8 cellular contexts compared by ENCODE assay signal in genomic region chr2:142180820-142181533, GRCh38. TPM values are rescaled to one million over a fixed set of nuclear protein-coding genes. Genes with fewer than 3 reads are reported as not detected.
DNase-seq lines count a peak whose midpoint lies in the region; TF ChIP-seq lines count a peak whose summit lies in the region.

No MANE protein-coding gene starts in this region.

- peaks cover 3% of the 10 kb centered on the region for H3K4me1 Mint-ChIP-seq in endothelial cell (ENCODE audit: unreplicated experiment)

- H3K27me3 ChIP-seq in MG63: no peaks in the 10 kb centered on the region

- no peak overlapping the region for H3K4me3 ChIP-seq in MG63

- DNase-seq in NCI-H1436 (lab: John Stamatoyannopoulos, UW) (peak; percentile 30), NCI-H1436 treated with DMSO at 0.1 percent for 48 hours (lab: John Stamatoyannopoulos, UW) (no peak), MG63 (peak; percentile 25), endothelial cell (ENCODE audit: low spot score) (peak; percentile 60), posterior vena cava (ENCODE audit: low spot score) (peak; percentile 71), KG1 (lab: John Stamatoyannopoulos, UW) (no peak), NOMO-1 treated with DMSO at 0.1 percent for 48 hours (lab: John Stamatoyannopoulos, UW; ENCODE audit: unreplicated experiment) (no peak)
- no peak for DNase-seq in stimulated activated CD4-positive, alpha-beta T cell treated with anti-CD3 and anti-CD28 coated beads, Interleukin-2, amount 100 ng/mL, for 24 hours

- H3K36me3 Mint-ChIP-seq in endothelial cell (ENCODE audit: low read depth, unreplicated experiment): no peaks in the 10 kb centered on the region

- no peak overlapping the region for H3K27ac Mint-ChIP-seq in endothelial cell (ENCODE audit: unreplicated experiment)

- no peaks in the 10 kb centered on the region for H3K9me3 Mint-ChIP-seq in endothelial cell (ENCODE audit: unreplicated experiment)

- no peak overlapping the region for H3K4me3 Mint-ChIP-seq in endothelial cell (ENCODE audit: unreplicated experiment)

- H3K27me3 Mint-ChIP-seq in endothelial cell (ENCODE audit: unreplicated experiment): peaks cover 1% of the 10 kb centered on the region

- intact Hi-C loops in posterior vena cava (cut with DNase I): no loop called here

- no peaks in the 10 kb centered on the region for H3K36me3 ChIP-seq in MG63

- peak; percentile 69 for TF ChIP-seq CTCF in endothelial cell (IDR thresholded peaks at IDR 0.05; ENCODE audit: unreplicated experiment)

- 0 out of 2 replicates have a peak, but pooled peaks cover 1% of the 10 kb centered on the region for H3K9me3 ChIP-seq in MG63

RNA-seq across cellular contexts. Expression of gene LRP1B, which starts 50.2 kb away (rescaled TPM):
- total RNA-seq in MG63 (2014; rRNA removed; shearing (Covaris generic); ENCODE audit: low replicate concordance): 0.07 TPM in 1 of 2 replicates, not detected in the other
- total RNA-seq in endothelial cell (ENCODE audit: unreplicated experiment) (1.4 TPM), posterior vena cava (under 1 TPM; 0.46 to 0.48 TPM)

Comparison
In these comparisons a context has a peak if more than half of its experiments do, and no peak if none do; other contexts are left out.
1. DNase-seq: peak in NCI-H1436 (single experiment), MG63 (single experiment), endothelial cell (single experiment) and posterior vena cava (single experiment); none in NCI-H1436 treated with DMSO at 0.1 percent for 48 hours (single experiment), KG1 (single experiment), NOMO-1 treated with DMSO at 0.1 percent for 48 hours (single experiment) and stimulated activated CD4-positive, alpha-beta T cell treated with anti-CD3 and anti-CD28 coated beads, Interleukin-2, amount 100 ng/mL, for 24 hours (0 of 2).